8 cellular contexts compared by ENCODE assay signal in the genomic region with DNA sequence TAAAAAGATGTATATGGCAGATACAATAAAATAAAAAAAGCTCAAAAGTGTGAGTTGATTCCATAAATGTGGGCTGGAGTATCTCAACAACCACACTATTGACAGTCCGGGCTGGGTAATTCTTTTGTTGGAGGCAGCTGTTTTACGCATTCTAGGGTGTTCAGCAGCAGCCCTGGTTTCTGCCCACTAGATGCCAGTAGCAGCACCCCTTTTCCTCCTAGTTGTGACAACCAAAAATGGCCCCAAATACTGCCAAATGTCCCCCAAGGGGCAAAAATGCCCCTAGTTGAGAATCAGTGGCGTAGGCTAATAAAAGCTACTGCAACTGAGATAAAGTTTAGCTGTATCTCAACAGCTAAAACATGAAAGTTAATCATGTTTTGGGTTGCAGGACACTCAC. TPM values are rescaled to one million over a fixed set of nuclear protein-coding genes. Genes with fewer than 3 reads are reported as not detected.
DNase-seq lines count a peak whose midpoint lies in the region; ATAC-seq, FAIRE-seq and TF ChIP-seq lines count a peak whose summit lies in the region.

No MANE protein-coding gene starts in this region.

- no peaks in the 10 kb centered on the region for H3K4me1 ChIP-seq in CD4-positive, CD25-positive, alpha-beta regulatory T cell (ENCODE audit: control insufficient read depth, insufficient read depth, low read length, poor library complexity, severe bottlenecking)
- no peaks in the 10 kb centered on the region for H3K4me1 ChIP-seq in keratinocyte (ENCODE audit: control insufficient read depth, extremely low read depth, insufficient read depth, low read length)
- H3K4me1 ChIP-seq in colonic mucosa = no peaks in the 10 kb centered on the region

- TF ChIP-seq CTCF in keratinocyte (optimal IDR thresholded peaks at IDR 0.05 in 1 of 3, IDR thresholded peaks at IDR 0.05 in 1 of 3, conservative IDR thresholded peaks at IDR 0.05 in 1 of 3; ENCODE audit: extremely low read depth in 1 of 3, insufficient read depth in 2 of 3, low read length in 3 of 3) (peak; percentile 43 to 58 (median 57)), colonic mucosa (IDR thresholded peaks at IDR 0.05) (no peak)

- no peaks in the 10 kb centered on the region for H3K27me3 ChIP-seq in CD4-positive, CD25-positive, alpha-beta regulatory T cell (ENCODE audit: control insufficient read depth, insufficient read depth, low read length)
- no peaks in the 10 kb centered on the region for H3K27me3 ChIP-seq in keratinocyte (ENCODE audit: control insufficient read depth, extremely low read depth, insufficient read depth, low read length)
- H3K27me3 ChIP-seq in colonic mucosa = no peaks in the 10 kb centered on the region

- H3K4me1 Mint-ChIP-seq in CD4-positive, CD25-positive, alpha-beta regulatory T cell = peaks cover 8 to 16% (median 12%) of the 10 kb centered on the region in 4 donors
- peaks cover 1% of the 10 kb centered on the region for H3K4me1 Mint-ChIP-seq in activated naive CD8-positive, alpha-beta T cell treated with anti-CD3 and anti-CD28 coated beads, Interleukin-2, amount 50 U/mL, for 24 hours

- H3K4me3 ChIP-seq in CD4-positive, CD25-positive, alpha-beta regulatory T cell (ENCODE audit: low read depth, low read length) = no peak overlapping the region
- H3K4me3 ChIP-seq in keratinocyte (ENCODE audit: control insufficient read depth in 2 of 3, extremely low read depth in 1 of 3, insufficient read depth in 2 of 3, low read depth in 1 of 3, low read length in 3 of 3) (no peak overlapping the region), colonic mucosa (no peak overlapping the region)

- H3K36me3 Mint-ChIP-seq in CD4-positive, CD25-positive, alpha-beta regulatory T cell = peaks cover 5% of the 10 kb centered on the region
- H3K36me3 Mint-ChIP-seq in activated naive CD8-positive, alpha-beta T cell treated with anti-CD3 and anti-CD28 coated beads, Interleukin-2, amount 50 U/mL, for 24 hours (ENCODE audit: low read depth) = no peaks in the 10 kb centered on the region

- peaks cover 11 to 14% of the 10 kb centered on the region in 2 experiments for H3K9me3 ChIP-seq in CD4-positive, CD25-positive, alpha-beta regulatory T cell (ENCODE audit: control insufficient read depth in 2 of 2, low read length in 2 of 2)
- H3K9me3 ChIP-seq in keratinocyte (ENCODE audit: control insufficient read depth, low read depth, low read length) (no peaks in the 10 kb centered on the region), colonic mucosa (no peaks in the 10 kb centered on the region)

- H3K4me2 ChIP-seq in keratinocyte (ENCODE audit: control insufficient read depth, extremely low read depth, insufficient read depth, low read depth, low read length) = no peak overlapping the region

- H3K27ac Mint-ChIP-seq in CD4-positive, CD25-positive, alpha-beta regulatory T cell = no peak overlapping the region
- no peak overlapping the region for H3K27ac Mint-ChIP-seq in activated naive CD8-positive, alpha-beta T cell treated with anti-CD3 and anti-CD28 coated beads, Interleukin-2, amount 50 U/mL, for 24 hours

- peaks cover 0 to 11% (median 2%) of the 10 kb centered on the region in 7 donors for H3K9me3 Mint-ChIP-seq in CD4-positive, CD25-positive, alpha-beta regulatory T cell
- no peaks in the 10 kb centered on the region for H3K9me3 Mint-ChIP-seq in activated naive CD8-positive, alpha-beta T cell treated with anti-CD3 and anti-CD28 coated beads, Interleukin-2, amount 50 U/mL, for 24 hours

- FAIRE-seq in keratinocyte (lab: Jason Lieb, UNC) = no peak
- FAIRE-seq in RCC 7860 (lab: Jason Lieb, UNC) = no peak

- dilution Hi-C loops in keratinocyte (cut with MboI; ENCODE audit: extremely low pct_ligation_motif_present, low sequenced_read_pairs) = no loop called here

- H3K27me3 Mint-ChIP-seq in CD4-positive, CD25-positive, alpha-beta regulatory T cell = no peaks in the 10 kb centered on the region
- H3K27me3 Mint-ChIP-seq in activated naive CD8-positive, alpha-beta T cell treated with anti-CD3 and anti-CD28 coated beads, Interleukin-2, amount 50 U/mL, for 24 hours = no peaks in the 10 kb centered on the region

- H2AFZ ChIP-seq in keratinocyte (ENCODE audit: control insufficient read depth, low read length) = no peak overlapping the region

- in situ Hi-C loops in KBM-7 (cut with MboI; ENCODE audit: low pct_unique_long_range_greater_than_20kb, low sequenced_read_pairs) = no loop called here

- no peaks in the 10 kb centered on the region for H3K79me2 ChIP-seq in keratinocyte (ENCODE audit: control insufficient read depth, insufficient read depth, low read length)

- no peak overlapping the region for H3K27ac ChIP-seq in CD4-positive, CD25-positive, alpha-beta regulatory T cell (ENCODE audit: insufficient read depth, low read length, poor library complexity, severe bottlenecking)
- H3K27ac ChIP-seq in keratinocyte (ENCODE audit: control insufficient read depth, insufficient read depth, low read length) (no peak overlapping the region), colonic mucosa (no peak overlapping the region)

- peak in 1 of 2 donors; percentile 69 for ATAC-seq in CD4-positive, CD25-positive, alpha-beta regulatory T cell (ENCODE audit: low read depth in 2 of 2)
- ATAC-seq in activated naive CD8-positive, alpha-beta T cell treated with anti-CD3 and anti-CD28 coated beads, Interleukin-2, amount 50 U/mL, for 24 hours = no peak
- no peak for ATAC-seq in HG03469 (IDR thresholded peaks at IDR 0.05; ENCODE audit: unreplicated experiment)

- H4K20me1 ChIP-seq in keratinocyte (ENCODE audit: control insufficient read depth, extremely low read depth, insufficient read depth, low read length) = no peaks in the 10 kb centered on the region

- no peak overlapping the region for H3K4me3 Mint-ChIP-seq in CD4-positive, CD25-positive, alpha-beta regulatory T cell
- no peak overlapping the region for H3K4me3 Mint-ChIP-seq in activated naive CD8-positive, alpha-beta T cell treated with anti-CD3 and anti-CD28 coated beads, Interleukin-2, amount 50 U/mL, for 24 hours

- no peak overlapping the region for H3K9ac ChIP-seq in keratinocyte (ENCODE audit: control insufficient read depth, extremely low read depth, insufficient read depth, low read length)
- H3K9ac ChIP-seq in colonic mucosa (ENCODE audit: low read depth in 2 of 2, low read length in 2 of 2) = no peak overlapping the region

- no peaks in the 10 kb centered on the region for H3K9me1 ChIP-seq in keratinocyte (ENCODE audit: control insufficient read depth, extremely low read depth, insufficient read depth, low read length)

- peak; percentile 2 to 55 (median 47) for DNase-seq in CD4-positive, CD25-positive, alpha-beta regulatory T cell
- DNase-seq in KBM-7 (peak; percentile 33), keratinocyte (ENCODE audit: low read depth, low spot score) (no peak), NCI-H2196 treated with DMSO at 0.1 percent for 48 hours (lab: John Stamatoyannopoulos, UW; ENCODE audit: unreplicated experiment) (no peak), RCC 7860 (ENCODE audit: low spot score) (no peak), colonic mucosa (no peak)
- peak; percentile 12 for DNase-seq in activated naive CD8-positive, alpha-beta T cell treated with anti-CD3 and anti-CD28 coated beads, Interleukin-2, amount 50 U/mL, for 24 hours

- intact Hi-C loops in colonic mucosa (cut with DNase I) = no loop called here

- peaks cover 11% of the 10 kb centered on the region for H3K36me3 ChIP-seq in CD4-positive, CD25-positive, alpha-beta regulatory T cell (ENCODE audit: control insufficient read depth, insufficient read depth, low read length)
- H3K36me3 ChIP-seq in keratinocyte (ENCODE audit: control insufficient read depth in 2 of 2, extremely low read depth in 1 of 2, insufficient read depth in 2 of 2, low read length in 2 of 2) = no peaks in the 10 kb centered on the region
- no peaks in the 10 kb centered on the region for H3K36me3 ChIP-seq in colonic mucosa

RNA-seq across cellular contexts. Expression of a gene that starts 44.7 kb away (rescaled TPM):
- total RNA-seq in CD4-positive, CD25-positive, alpha-beta regulatory T cell = 75.5 TPM
- 10 to 100 TPM; 67.5 to 85.2 (median 81.3) TPM for polyA plus RNA-seq in CD4-positive, CD25-positive, alpha-beta regulatory T cell
- 117 to 162 TPM (median 133 TPM) in 3 replicates for polyA plus RNA-seq in keratinocyte
- 181 TPM for polyA plus RNA-seq in keratinocyte (2011; ENCODE audit: low read depth)
- polyA plus RNA-seq in keratinocyte (2011; cell fraction: cytosol; rRNA removed) = 162 and 223 TPM in 2 replicates
- 75.5 and 98.2 TPM in 2 replicates for polyA plus RNA-seq in keratinocyte (2011; cell fraction: nucleus; rRNA removed)
- polyA plus RNA-seq in keratinocyte (2012; ENCODE audit: low replicate concordance) = 63.6 and 106 TPM in 2 replicates
- polyA minus RNA-seq in keratinocyte = 28.6 to 76.1 TPM (median 72.7 TPM) in 3 replicates
- polyA minus RNA-seq in keratinocyte (2011; cell fraction: cytosol; rRNA and poly(A)+ RNA removed) = 67.9 TPM
- 21.9 and 41.6 TPM in 2 replicates for polyA minus RNA-seq in keratinocyte (2011; cell fraction: nucleus; rRNA and poly(A)+ RNA removed)
- 100 to 1,000 TPM; 115 to 186 TPM for total RNA-seq in colonic mucosa

Comparison
In these comparisons a context has a peak if more than half of its experiments do, and no peak if none do; other contexts are left out.
1. DNase-seq: peak in CD4-positive, CD25-positive, alpha-beta regulatory T cell (3 of 3), KBM-7 (single experiment) and activated naive CD8-positive, alpha-beta T cell treated with anti-CD3 and anti-CD28 coated beads, Interleukin-2, amount 50 U/mL, for 24 hours (single experiment); none in keratinocyte (single experiment), NCI-H2196 treated with DMSO at 0.1 percent for 48 hours (single experiment), RCC 7860 (single experiment) and colonic mucosa (single experiment).